In the genomic region with DNA sequence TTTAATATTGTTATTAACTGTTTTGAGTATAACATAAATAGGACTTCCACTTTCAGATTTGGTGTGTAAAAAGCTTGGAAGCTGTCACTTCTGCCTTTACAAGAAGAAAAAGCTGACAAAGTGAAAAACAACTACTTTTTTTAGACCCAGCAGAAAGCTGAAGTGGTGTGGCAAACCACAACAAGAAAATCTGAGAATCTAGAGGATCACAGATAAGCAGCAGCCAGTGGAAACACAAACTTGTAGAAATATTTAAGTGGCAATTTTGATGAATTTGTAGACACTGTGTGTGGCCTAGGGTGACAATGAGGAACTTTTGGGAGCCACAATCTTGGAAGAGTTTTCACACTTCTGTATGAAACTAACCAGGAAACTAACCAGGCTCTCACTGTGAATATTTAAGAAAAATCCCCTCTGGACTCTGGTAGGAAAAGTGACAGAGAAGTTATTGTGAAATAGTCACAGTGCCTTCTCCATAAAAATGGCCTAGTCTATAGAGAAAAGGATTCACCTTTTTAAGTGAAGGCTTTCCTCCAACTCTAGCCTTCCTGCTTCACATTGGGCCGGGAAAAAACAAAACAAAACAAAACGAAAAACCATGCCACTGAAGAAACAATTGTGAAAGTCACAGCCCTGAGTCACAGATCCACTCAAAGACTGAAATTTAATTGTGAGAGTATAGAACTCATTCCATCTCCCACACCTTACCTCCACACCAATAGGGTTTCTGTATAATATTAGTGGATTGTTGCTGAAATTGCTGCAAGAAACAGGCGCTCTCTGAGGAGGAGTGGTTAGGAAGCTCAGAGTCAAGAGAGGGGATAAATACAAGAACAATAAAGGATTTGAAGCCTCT, we compare ENCODE assay signal across 8 cellular contexts. TPM values are rescaled to one million over a fixed set of nuclear protein-coding genes. Genes with fewer than 3 reads are reported as not detected.
DNase-seq lines count a peak whose midpoint lies in the region; ATAC-seq and TF ChIP-seq lines count a peak whose summit lies in the region.

No MANE protein-coding gene starts in this region.

- intact Hi-C loops in breast epithelium (cut with DNase I; ENCODE audit: low total_unique reads): loop anchor here (5.0 kb wide), 1 partner anchor 1307 kb away; no protein-coding TSS in a partner anchor
- intact Hi-C loops in MCF 10A (cut with micrococcal nuclease): no loop called here

- H3K36me3 Mint-ChIP-seq in MCF 10A (ENCODE audit: insufficient read depth, unreplicated experiment): no peaks in the 10 kb centered on the region
- H3K36me3 Mint-ChIP-seq in T-helper 1 cell treated with Interleukin-12 subunit alpha and Interleukin-12 subunit beta and Interleukin-4 antibody, amounts not matched to agents 30 μg/mL and 1 μg/mL, for 36 hours (ENCODE audit: low read depth): no peaks in the 10 kb centered on the region

- H3K27ac ChIP-seq in breast epithelium: peak overlapping the region; percentile 2 to 19
- H3K27ac ChIP-seq in thoracic aorta: peak overlapping the region in 1 of 2 donors; percentile 19

- H3K27me3 Mint-ChIP-seq in MCF 10A (ENCODE audit: insufficient read depth, unreplicated experiment): no peaks in the 10 kb centered on the region
- peaks cover 5% of the 10 kb centered on the region for H3K27me3 Mint-ChIP-seq in T-helper 1 cell treated with Interleukin-12 subunit alpha and Interleukin-12 subunit beta and Interleukin-4 antibody, amounts not matched to agents 30 μg/mL and 1 μg/mL, for 36 hours (ENCODE audit: low read depth)

- peak; percentile 72 for ATAC-seq in HG02970 (IDR thresholded peaks at IDR 0.05; ENCODE audit: low FRiP score, unreplicated experiment)
- ATAC-seq in thoracic aorta (ENCODE audit: insufficient number of reproducible peaks, low FRiP score, low read depth): no peak

- CTCF ChIA-PET in MCF 10A (lab: Yijun Ruan, JAX): interaction anchor here (0.7 kb wide), 1 partner anchor 687 kb away, joined by 3 read pairs; no protein-coding TSS in a partner anchor

- H3K36me3 ChIP-seq in breast epithelium: no peaks in the 10 kb centered on the region
- no peaks in the 10 kb centered on the region for H3K36me3 ChIP-seq in thoracic aorta

- POLR2A ChIA-PET in MCF 10A (lab: Yijun Ruan, JAX): no interaction called here

- no peaks in the 10 kb centered on the region for H3K4me1 Mint-ChIP-seq in MCF 10A (ENCODE audit: insufficient read depth, unreplicated experiment)
- H3K4me1 Mint-ChIP-seq in T-helper 1 cell treated with Interleukin-12 subunit alpha and Interleukin-12 subunit beta and Interleukin-4 antibody, amounts not matched to agents 30 μg/mL and 1 μg/mL, for 36 hours (ENCODE audit: low read depth): peaks cover 13% of the 10 kb centered on the region

- H3K4me3 Mint-ChIP-seq in MCF 10A (ENCODE audit: unreplicated experiment): no peak overlapping the region
- H3K4me3 Mint-ChIP-seq in T-helper 1 cell treated with Interleukin-12 subunit alpha and Interleukin-12 subunit beta and Interleukin-4 antibody, amounts not matched to agents 30 μg/mL and 1 μg/mL, for 36 hours: peak overlapping the region; percentile 16

- DNase-seq in breast epithelium (ENCODE audit: low spot score in 2 of 2) (no peak), MCF 10A (ENCODE audit: unreplicated experiment) (no peak), thoracic aorta (ENCODE audit: low spot score) (no peak), SW 1271 (lab: John Stamatoyannopoulos, UW) (no peak), NCI-H2081 (lab: John Stamatoyannopoulos, UW) (no peak), iPS-NIHi7 (ENCODE audit: extremely low spot score) (no peak)

- H3K27me3 ChIP-seq in breast epithelium (no peaks in the 10 kb centered on the region), thoracic aorta (replicated peaks; ENCODE audit: insufficient read depth) (no peaks in the 10 kb centered on the region)

- no peak overlapping the region for H3K27ac Mint-ChIP-seq in MCF 10A (ENCODE audit: low read depth, unreplicated experiment)
- peak overlapping the region; percentile 32 for H3K27ac Mint-ChIP-seq in T-helper 1 cell treated with Interleukin-12 subunit alpha and Interleukin-12 subunit beta and Interleukin-4 antibody, amounts not matched to agents 30 μg/mL and 1 μg/mL, for 36 hours

- TF ChIP-seq POLR2A in breast epithelium (IDR thresholded peaks at IDR 0.05): no peak

- H3K9me3 Mint-ChIP-seq in MCF 10A (ENCODE audit: unreplicated experiment): peaks cover 1% of the 10 kb centered on the region
- H3K9me3 Mint-ChIP-seq in T-helper 1 cell treated with Interleukin-12 subunit alpha and Interleukin-12 subunit beta and Interleukin-4 antibody, amounts not matched to agents 30 μg/mL and 1 μg/mL, for 36 hours: no peaks in the 10 kb centered on the region

- H3K4me1 ChIP-seq in breast epithelium (no peaks in the 10 kb centered on the region), thoracic aorta (ENCODE audit: control insufficient read depth in 1 of 2, low read depth in 2 of 2) (peaks cover 9 to 20% of the 10 kb centered on the region in 2 donors)

- no TSS peak for BruUV-seq in MCF 10A (replicated peaks; lab: Mats Ljungman, UMichigan)

- no peak for TF ChIP-seq CTCF in breast epithelium (IDR thresholded peaks at IDR 0.05)
- TF ChIP-seq CTCF in MCF 10A (IDR thresholded peaks at IDR 0.05; ENCODE audit: unreplicated experiment): no peak
- TF ChIP-seq CTCF in thoracic aorta (IDR thresholded peaks at IDR 0.05): no peak

- H3K9me3 ChIP-seq in breast epithelium (no peaks in the 10 kb centered on the region), thoracic aorta (no peaks in the 10 kb centered on the region)

- H3K4me3 ChIP-seq in breast epithelium (no peak overlapping the region), thoracic aorta (peak overlapping the region; percentile 2)

RNA-seq across cellular contexts. Expression of gene GUCY1A1, which starts 26.7 kb away (rescaled TPM):
- total RNA-seq in breast epithelium: 10 to 100 TPM in 2 of 3 donors, 1 to 10 TPM in 1; 8.2 to 75.8 (median 57.0) TPM
- total RNA-seq in MCF 10A (2022): 0.34 TPM in 1 of 2 replicates, not detected in the other
- 100 to 1,000 TPM; 110 to 135 TPM for total RNA-seq in thoracic aorta
